Comparison of ENCODE assay signal across 2 cellular contexts in genomic region chr17:21702029-21702428, GRCh38. TPM values are rescaled to one million over a fixed set of nuclear protein-coding genes. Genes with fewer than 3 reads are reported as not detected.
"Had no signal": no experiment of that assay in that cellular context is flagged by ENCODE, and none has a peak within 500 bp of the region (broad histone marks: within the 10 kb centered on the region; RNA-seq: fewer than 3 reads in every experiment).

No MANE protein-coding gene starts in this region.

RNA-seq across cellular contexts. Expression of gene KCNJ18, which starts 9.7 kb away (rescaled TPM):
- total RNA-seq: G401, GM12878 had no signal
- polyA plus RNA-seq: GM12878 had no signal
